In genomic region chr15:77419050-77419835, GRCh38 we compare ENCODE assay signal across 8 cellular contexts. TPM values are rescaled to one million over a fixed set of nuclear protein-coding genes. Genes with fewer than 3 reads are reported as not detected.
DNase-seq lines count a peak whose midpoint lies in the region; ATAC-seq and TF ChIP-seq lines count a peak whose summit lies in the region.

No MANE protein-coding gene starts in this region.

- peaks cover 6 to 15% of the 10 kb centered on the region in 2 donors for H3K36me3 Mint-ChIP-seq in activated naive CD4-positive, alpha-beta T cell treated with anti-CD3 and anti-CD28 coated beads, Interleukin-2, amount 50 U/mL, for 72 hours

- WGBS in trophoblast cell (ENCODE audit: extremely low coverage, insufficient coverage, insufficient read length), result no CpG with 5 or more reads among the region's 71 CpGs

- in situ Hi-C loops in GM13976 (cut with MboI; ENCODE audit: low sequenced_read_pairs, unreplicated experiment), result no loop called here

- H4K8ac ChIP-seq in trophoblast cell (ENCODE audit: low read depth, low read length), result peak overlapping the region; percentile 94

- H3K4me3 ChIP-seq in Peyer's patch (peak overlapping the region; percentile 87 to 95 (median 92)), cardiac muscle cell (peak overlapping the region; percentile 98), trophoblast cell (ENCODE audit: low read depth, low read length) (peak overlapping the region; percentile 86)

- peaks cover 19% of the 10 kb centered on the region for H3K79me2 ChIP-seq in trophoblast cell (ENCODE audit: control insufficient read depth, insufficient read depth, low read length, poor library complexity)

- peak overlapping the region; percentile 79 for H2BK120ac ChIP-seq in trophoblast cell (ENCODE audit: insufficient read depth, low read length, poor library complexity)

- TF ChIP-seq CTCF in GM13976 (IDR thresholded peaks at IDR 0.05; ENCODE audit: borderline replicate concordance, control extremely low read depth, extremely low read depth, insufficient read depth, missing control alignments) (peak; percentile 56), Peyer's patch (IDR thresholded peaks at IDR 0.05) (peak in 3 of 6 experiments; percentile 5 to 13 (median 10)), cardiac muscle cell (IDR thresholded peaks at IDR 0.05; ENCODE audit: low read depth, low read length) (peak; percentile 21)

- H3K27me3 ChIP-seq in Peyer's patch (no peaks in the 10 kb centered on the region), cardiac muscle cell (no peaks in the 10 kb centered on the region), trophoblast cell (ENCODE audit: insufficient read depth, low read length) (no peaks in the 10 kb centered on the region)

- H3K14ac ChIP-seq in trophoblast cell (ENCODE audit: low read length), result peak overlapping the region; percentile 99

- ATAC-seq in HG02678 (IDR thresholded peaks at IDR 0.05; ENCODE audit: unreplicated experiment), result peak; percentile 31
- no peak for ATAC-seq in activated naive CD4-positive, alpha-beta T cell treated with anti-CD3 and anti-CD28 coated beads, Interleukin-2, amount 50 U/mL, for 72 hours

- peak overlapping the region; percentile 93 for H3K4ac ChIP-seq in trophoblast cell (ENCODE audit: low read depth, low read length)

- H3K27ac ChIP-seq in Peyer's patch, result peak overlapping the region; percentile 94 to 98 (median 96)
- peak overlapping the region; percentile 85 for H3K27ac ChIP-seq in cardiac muscle cell
- peak overlapping the region; percentile 78 for H3K27ac ChIP-seq in trophoblast cell (ENCODE audit: low read depth, low read length)

- H2BK5ac ChIP-seq in trophoblast cell (ENCODE audit: low read depth, low read length, poor library complexity), result peak overlapping the region; percentile 80

- H3K18ac ChIP-seq in trophoblast cell (ENCODE audit: low read length), result peak overlapping the region; percentile 100

- peak overlapping the region; percentile 90 for H4K91ac ChIP-seq in trophoblast cell (ENCODE audit: low read depth, low read length)

- no peaks in the 10 kb centered on the region for H3K9me3 Mint-ChIP-seq in activated naive CD4-positive, alpha-beta T cell treated with anti-CD3 and anti-CD28 coated beads, Interleukin-2, amount 50 U/mL, for 72 hours

- peak overlapping the region; percentile 74 for H3K4me2 ChIP-seq in trophoblast cell (ENCODE audit: low read length)

- H3K36me3 ChIP-seq in Peyer's patch (no peaks in the 10 kb centered on the region), cardiac muscle cell (no peaks in the 10 kb centered on the region), trophoblast cell (ENCODE audit: control insufficient read depth in 1 of 2, insufficient read depth in 2 of 2, low read length in 2 of 2) (no peaks in the 10 kb centered on the region)

- H2BK12ac ChIP-seq in trophoblast cell (ENCODE audit: low read length), result no peak overlapping the region

- peak overlapping the region; percentile 95 for H2AFZ ChIP-seq in trophoblast cell (ENCODE audit: insufficient read depth, low read length, poor library complexity)

- H3K4me1 ChIP-seq in Peyer's patch (peaks cover 0 to 45% (median 12%) of the 10 kb centered on the region in 4 donors), cardiac muscle cell (ENCODE audit: low read depth) (peaks cover 34% of the 10 kb centered on the region), trophoblast cell (ENCODE audit: control insufficient read depth in 1 of 2, insufficient read depth in 2 of 2, low read length in 2 of 2) (peaks cover 4% of the 10 kb centered on the region in 2 experiments)

- H2AK5ac ChIP-seq in trophoblast cell (ENCODE audit: low read length), result peak overlapping the region; percentile 45

- peak overlapping the region; percentile 87 to 99 for H3K27ac Mint-ChIP-seq in activated naive CD4-positive, alpha-beta T cell treated with anti-CD3 and anti-CD28 coated beads, Interleukin-2, amount 50 U/mL, for 72 hours

- H3K79me1 ChIP-seq in trophoblast cell (ENCODE audit: low read length), result peaks cover 19% of the 10 kb centered on the region

- H4K12ac ChIP-seq in trophoblast cell (ENCODE audit: low read depth, low read length), result peak overlapping the region; percentile 86

- DNase-seq in GM13976 (ENCODE audit: low spot score) (peak; percentile 63), Peyer's patch (peak; percentile 52 to 70 (median 65)), cardiac muscle cell (ENCODE audit: low read depth in 1 of 2, low spot score in 1 of 2) (peak; percentile 53 to 66), trophoblast cell (peak; percentile 4 to 32), ureter (ENCODE audit: low spot score) (peak; percentile 48), NCI-H510A treated with DMSO at 0.1 percent for 48 hours (lab: John Stamatoyannopoulos, UW) (no peak)
- peak; percentile 27 to 64 for DNase-seq in activated naive CD4-positive, alpha-beta T cell treated with anti-CD3 and anti-CD28 coated beads, Interleukin-2, amount 50 U/mL, for 72 hours (ENCODE audit: low spot score in 2 of 2)

- H3K9ac ChIP-seq in trophoblast cell (ENCODE audit: low read length), result peak overlapping the region; percentile 86

- H3K9me3 ChIP-seq in Peyer's patch, result no peaks in the 10 kb centered on the region
- no peaks in the 10 kb centered on the region for H3K9me3 ChIP-seq in cardiac muscle cell (ENCODE audit: low read depth)
- H3K9me3 ChIP-seq in trophoblast cell (ENCODE audit: insufficient read depth, low read depth, low read length), result no peaks in the 10 kb centered on the region

- H3K23ac ChIP-seq in trophoblast cell (ENCODE audit: low read length), result no peak overlapping the region

- TF ChIP-seq POLR2A in Peyer's patch (IDR thresholded peaks at IDR 0.05), result no peak

RNA-seq across cellular contexts. Expression of gene PEAK1, which starts 0.7 kb away (rescaled TPM):
- total RNA-seq in Peyer's patch (10 to 100 TPM; 28.7 to 81.7 (median 52.4) TPM), cardiac muscle cell (27.8 and 42.0 TPM in 2 replicates), ureter (53.7 TPM)
- total RNA-seq in activated naive CD4-positive, alpha-beta T cell treated with anti-CD3 and anti-CD28 coated beads, Interleukin-2, amount 50 U/mL, for 72 hours, result 10 to 100 TPM; 26.2 to 27.0 TPM
- polyA plus RNA-seq in cardiac muscle cell, result 15.8 and 23.6 TPM in 2 replicates
- polyA plus RNA-seq in trophoblast cell (2013), result 16.1 TPM in 2 replicates

RNA-seq across cellular contexts. Expression of gene HMG20A, which starts 1.4 kb away (rescaled TPM):
- 100 to 1,000 TPM in 1 of 4 donors, 10 to 100 TPM in 3; 38.4 to 122 (median 41.6) TPM for total RNA-seq in Peyer's patch
- 10 to 100 TPM; 24.8 to 55.4 TPM for total RNA-seq in activated naive CD4-positive, alpha-beta T cell treated with anti-CD3 and anti-CD28 coated beads, Interleukin-2, amount 50 U/mL, for 72 hours
- total RNA-seq in cardiac muscle cell, result 45.6 and 59.3 TPM in 2 replicates
- polyA plus RNA-seq in cardiac muscle cell, result 40.0 and 47.5 TPM in 2 replicates
- 32.7 and 35.4 TPM in 2 replicates for polyA plus RNA-seq in trophoblast cell (2013)
- 58.4 TPM for total RNA-seq in ureter
